ENCODE assay signal across 1 cellular context in genomic region chr4:165394275-165394674, GRCh38.
TF ChIP-seq lines count a peak whose summit lies in the region.

No MANE protein-coding gene starts in this region.

TF ChIP-seq in endothelial cell of umbilical vein, 7 proteins besides CTCF, POLR2A, EP300 and RAD21:
- TF ChIP-seq POLR2AphosphoS5 (IDR thresholded peaks at IDR 0.05; ENCODE audit: insufficient read depth, low read depth, low read length): no peak
- no peak for TF ChIP-seq GATA2 (IDR thresholded peaks at IDR 0.05; ENCODE audit: insufficient read depth, insufficient read length, low read depth, low read length)
- TF ChIP-seq MAX (IDR thresholded peaks at IDR 0.05; ENCODE audit: insufficient read depth, insufficient read length): no peak
- no peak for TF ChIP-seq JUN (IDR thresholded peaks at IDR 0.05; ENCODE audit: borderline replicate concordance, insufficient read depth, insufficient read length, low read depth)
- peak; percentile 45 for TF ChIP-seq FOS (IDR thresholded peaks at IDR 0.05; ENCODE audit: borderline replicate concordance, insufficient read depth, low read length)
- no peak for TF ChIP-seq EZH2 (IDR thresholded peaks at IDR 0.05; ENCODE audit: borderline replicate concordance, low read depth, low read length, severe bottlenecking)
- TF ChIP-seq MYC (IDR thresholded peaks at IDR 0.05; ENCODE audit: low read depth, low read length): no peak
